Comparison of ENCODE assay signal across 9 cellular contexts in genomic region chr12:57173089-57173488, GRCh38. TPM values are rescaled to one million over a fixed set of nuclear protein-coding genes. Genes with fewer than 3 reads are reported as not detected.
DNase-seq lines count a peak whose midpoint lies in the region; ATAC-seq and TF ChIP-seq lines count a peak whose summit lies in the region.
"Had no signal": no experiment of that assay in that cellular context is flagged by ENCODE, and none has a peak within 500 bp of the region (broad histone marks: within the 10 kb centered on the region; RNA-seq: fewer than 3 reads in every experiment).

No MANE protein-coding gene starts in this region.

- peaks cover 9% of the 10 kb centered on the region for H3K4me1 Mint-ChIP-seq in neural progenitor cell

- ATAC-seq in HG03565 (IDR thresholded peaks at IDR 0.05; ENCODE audit: unreplicated experiment): no peak
- no peak for ATAC-seq in HG03457 (IDR thresholded peaks at IDR 0.05; ENCODE audit: unreplicated experiment)

- H3K9me3 Mint-ChIP-seq in neural progenitor cell: no peaks in the 10 kb centered on the region

- POLR2A ChIA-PET in PC-9 (lab: Charles Lee; ENCODE audit: unreplicated experiment): interaction anchor here (0.7 kb wide), 1 partner anchor 108 kb away, joined by 3 read pairs; no protein-coding TSS in a partner anchor

- H3K9me3 ChIP-seq in PC-9 (ENCODE audit: insufficient read depth, low read depth) (no peaks in the 10 kb centered on the region), neural progenitor cell (ENCODE audit: low read depth) (no peaks in the 10 kb centered on the region)

- peak; percentile 67 for TF ChIP-seq CTCF in PC-9 (conservative IDR thresholded peaks at IDR 0.05)
- peak; percentile 65 for TF ChIP-seq CTCF in neural progenitor cell (IDR thresholded peaks at IDR 0.05)

- peaks cover 9% of the 10 kb centered on the region for H3K27me3 Mint-ChIP-seq in neural progenitor cell (ENCODE audit: insufficient read depth, low read depth)

- peak overlapping the region; percentile 14 for H3K27ac Mint-ChIP-seq in neural progenitor cell

- CTCF ChIA-PET in PC-9 (lab: Charles Lee): interaction anchor here (0.6 kb wide), 1 partner anchor 14 kb away, joined by 3 read pairs; no protein-coding TSS in a partner anchor

- intact Hi-C loops in PC-9 (cut with micrococcal nuclease; ENCODE audit: unreplicated experiment): no loop called here

- H3K4me1 ChIP-seq in PC-9 (replicated peaks; ENCODE audit: insufficient read depth): peaks cover 15% of the 10 kb centered on the region
- no peaks in the 10 kb centered on the region for H3K4me1 ChIP-seq in neural progenitor cell

- no TSS peak for BruUV-seq in PC-9 (replicated peaks; lab: Mats Ljungman, UMichigan)

- H3K4me3 Mint-ChIP-seq in neural progenitor cell: no peak overlapping the region

- H3F3A ChIP-seq in PC-9 (ENCODE audit: insufficient read depth, low read depth): peaks cover 7% of the 10 kb centered on the region; the same call in 1 of the 2 replicates
- H3F3A ChIP-seq in neural progenitor cell (ENCODE audit: low read depth): no peaks in the 10 kb centered on the region

- H4K20me1 ChIP-seq in PC-9 (ENCODE audit: insufficient read depth) (peaks cover 3% of the 10 kb centered on the region; the same call in 1 of the 2 replicates), neural progenitor cell (ENCODE audit: low read depth) (peaks cover 3% of the 10 kb centered on the region)

- H3K36me3 ChIP-seq in PC-9 (ENCODE audit: low read depth) (no peaks in the 10 kb centered on the region), neural progenitor cell (no peaks in the 10 kb centered on the region)

- H3K4me3 ChIP-seq in PC-9 (no peak overlapping the region), neural progenitor cell (no peak overlapping the region)

- peak; percentile 11 to 19 for DNase-seq in SHP77 (lab: John Stamatoyannopoulos, UW)
- DNase-seq in SHP77 treated with DMSO at 0.1 percent for 48 hours (lab: John Stamatoyannopoulos, UW): no peak
- DNase-seq in PC-9: no peak
- peak; percentile 52 for DNase-seq in dermis blood vessel endothelial cell
- DNase-seq in neural progenitor cell (ENCODE audit: low spot score): peak; percentile 71
- no peak for DNase-seq in AG08396 (ENCODE audit: low spot score)

- H2AFZ ChIP-seq in PC-9: no peak overlapping the region
- no peak overlapping the region for H2AFZ ChIP-seq in neural progenitor cell (replicated peaks)

- peaks cover 28% of the 10 kb centered on the region for H3K36me3 Mint-ChIP-seq in neural progenitor cell

- H3K9ac ChIP-seq in neural progenitor cell: no peak overlapping the region

- no peak overlapping the region for H3K4me2 ChIP-seq in PC-9
- no peak overlapping the region for H3K4me2 ChIP-seq in neural progenitor cell

- H3K27ac ChIP-seq in PC-9 (no peak overlapping the region), neural progenitor cell (no peak overlapping the region)

- H3K79me2 ChIP-seq in PC-9 (ENCODE audit: low read depth) (no peaks in the 10 kb centered on the region), neural progenitor cell (ENCODE audit: low read depth) (no peaks in the 10 kb centered on the region)

- H3K9me2 ChIP-seq in PC-9 (ENCODE audit: insufficient read depth): no peaks in the 10 kb centered on the region

- no peaks in the 10 kb centered on the region for H3K27me3 ChIP-seq in PC-9 (ENCODE audit: insufficient read depth, low read depth)
- H3K27me3 ChIP-seq in neural progenitor cell: no peaks in the 10 kb centered on the region

RNA-seq across cellular contexts. Expression of gene LRP1-AS, which starts 25.7 kb away (rescaled TPM):
- total RNA-seq in PC-9 (2021) (not detected in 2 replicates), dermis blood vessel endothelial cell (not detected in 2 replicates), neural progenitor cell (ENCODE audit: low replicate concordance) (not detected in 2 replicates)

RNA-seq across cellular contexts. Expression of gene NXPH4, which starts 43.5 kb away (rescaled TPM):
- total RNA-seq in PC-9 (2021): 20.3 and 20.6 TPM in 2 replicates
- 0.51 TPM in 1 of 2 replicates, not detected in the other for total RNA-seq in dermis blood vessel endothelial cell
- 0.28 TPM in 1 of 2 replicates, not detected in the other for total RNA-seq in neural progenitor cell (ENCODE audit: low replicate concordance)
- total RNA-seq: skeletal muscle tissue had no signal

RNA-seq across cellular contexts. Expression of gene LRP1, which starts 44.8 kb away (rescaled TPM):
- total RNA-seq in PC-9 (2021): 51.4 and 70.1 TPM in 2 replicates
- 1.7 and 3.2 TPM in 2 replicates for total RNA-seq in dermis blood vessel endothelial cell
- total RNA-seq in neural progenitor cell (ENCODE audit: low replicate concordance): 13.9 and 31.9 TPM in 2 replicates

RNA-seq across cellular contexts. Expression of gene SHMT2, which starts 56.4 kb away (rescaled TPM):
- 220 and 227 TPM in 2 replicates for total RNA-seq in PC-9 (2021)
- 140 and 291 TPM in 2 replicates for total RNA-seq in dermis blood vessel endothelial cell
- total RNA-seq in neural progenitor cell (ENCODE audit: low replicate concordance): 90.2 and 166 TPM in 2 replicates

Comparison
In these comparisons a context has a peak if more than half of its experiments do, and no peak if none do; other contexts are left out.
1. DNase-seq: peak in SHP77 (2 of 2), dermis blood vessel endothelial cell (single experiment) and neural progenitor cell (single experiment); none in SHP77 treated with DMSO at 0.1 percent for 48 hours (single experiment), PC-9 (0 of 2) and AG08396 (single experiment).
2. RNA of gene NXPH4, which starts 43.5 kb away (total RNA-seq): 20.3 to 20.6 TPM in PC-9; 0.51 TPM in dermis blood vessel endothelial cell and 0.28 TPM in neural progenitor cell; every median in the first group is over 10 times any median in the second.